Comparison of ENCODE assay signal across 1 cellular context in the genomic region with DNA sequence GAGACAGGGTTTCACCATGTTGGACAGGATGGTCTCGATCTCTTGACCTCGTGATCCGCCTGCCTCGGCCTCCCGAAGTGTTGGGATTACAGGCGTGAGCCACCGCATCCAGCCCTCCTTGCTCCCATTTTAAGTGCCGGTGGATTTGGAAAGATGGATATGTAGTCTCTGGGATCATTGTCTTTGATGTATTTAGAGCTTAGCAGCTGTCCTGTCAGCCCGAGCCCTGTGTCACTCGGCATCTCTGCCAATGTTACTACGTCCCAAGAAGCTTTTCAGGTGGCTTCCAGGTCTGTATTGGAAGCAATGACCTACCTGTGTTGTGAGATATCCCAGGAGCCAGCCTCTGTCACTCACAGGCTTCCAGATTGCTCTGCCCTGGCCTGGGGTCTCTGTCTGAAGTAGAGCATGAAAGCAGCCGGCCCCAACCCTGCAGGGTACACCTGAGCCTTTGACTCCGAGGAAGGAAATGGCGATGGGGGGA.
TF ChIP-seq lines count a peak whose summit lies in the region.

No MANE protein-coding gene starts in this region.

TF ChIP-seq in IMR-90, 13 proteins besides CTCF, POLR2A, EP300 and RAD21:
- TF ChIP-seq NFE2L2 (IDR thresholded peaks at IDR 0.05; ENCODE audit: low read depth, low read length) (no peak), ELK1 (IDR thresholded peaks at IDR 0.05; ENCODE audit: borderline replicate concordance, low read depth, low read length) (no peak), MAFK (IDR thresholded peaks at IDR 0.05; ENCODE audit: low read depth, low read length) (no peak), BHLHE40 (IDR thresholded peaks at IDR 0.05; ENCODE audit: low read depth, low read length) (no peak), MXI1 (IDR thresholded peaks at IDR 0.05; ENCODE audit: borderline replicate concordance, low read depth, low read length) (no peak), FOS (IDR thresholded peaks at IDR 0.05; ENCODE audit: low read depth, low read length) (no peak), CHD1 (IDR thresholded peaks at IDR 0.05; ENCODE audit: low read depth, low read length) (no peak), USF2 (IDR thresholded peaks at IDR 0.05; ENCODE audit: low read depth, low read length) (no peak), RFX5 (IDR thresholded peaks at IDR 0.05; ENCODE audit: low read depth, low read length) (no peak), RCOR1 (IDR thresholded peaks at IDR 0.05; ENCODE audit: insufficient replicate concordance, low read length) (no peak)
